ENCODE assay signal across 32 cellular contexts in genomic region chr2:121442889-121443288, GRCh38.
"Had no signal": no experiment of that assay in that cellular context is flagged by ENCODE, and none has a peak within 500 bp of the region (broad histone marks: within the 10 kb centered on the region; RNA-seq: fewer than 3 reads in every experiment).

No MANE protein-coding gene starts in this region.

- H3K79me2 ChIP-seq: parathyroid adenoma had no signal

- H3K9me3 Mint-ChIP-seq: immature natural killer cell; nephron; neural progenitor cell; stimulated activated naive B cell treated with anti-CD40 and anti-IgM and Interleukin-4, amounts not matched to agents 10 μg/mL and 1 μg/mL and 100 μg/mL, for 72 hours had no signal

- H3K27ac ChIP-seq: left lung, lower lobe of right lung, neural progenitor cell, neutrophil, parathyroid adenoma, right atrium auricular region, right lobe of liver, skin epidermis, stomach, testis, thyroid gland, transverse colon, upper lobe of left lung, vagina had no signal

- FAIRE-seq: islet of Langerhans, kidney had no signal

- H2AFZ ChIP-seq: neural progenitor cell, parathyroid adenoma had no signal

- H3K27me3 Mint-ChIP-seq: naive thymus-derived CD8-positive, alpha-beta T cell; progenitor cell of endocrine pancreas; stimulated activated naive B cell treated with anti-CD40 and anti-IgM and Interleukin-4, amounts not matched to agents 10 μg/mL and 1 μg/mL and 100 μg/mL, for 72 hours had no signal

- H3K9ac ChIP-seq: neural progenitor cell, parathyroid adenoma had no signal

- ATAC-seq: left colon; left lung; lower lobe of right lung; naive thymus-derived CD8-positive, alpha-beta T cell; right lobe of liver; stimulated activated naive B cell treated with anti-CD40 and anti-IgM and Interleukin-4, amounts not matched to agents 10 μg/mL and 1 μg/mL and 100 μg/mL, for 72 hours; stimulated activated naive CD8-positive, alpha-beta T cell treated with anti-CD3 and anti-CD28 coated beads, Interleukin-15, Interleukin-2, amounts not matched to agents 100 U/mL and 50 U/mL, for 24 hours had no signal

- H3K4me2 ChIP-seq: neural progenitor cell had no signal

- H3K27ac Mint-ChIP-seq: nephron; neural progenitor cell; progenitor cell of endocrine pancreas; stimulated activated naive B cell treated with anti-CD40 and anti-IgM and Interleukin-4, amounts not matched to agents 10 μg/mL and 1 μg/mL and 100 μg/mL, for 72 hours had no signal

- H3K27me3 ChIP-seq: left lung, neural progenitor cell, neutrophil, right atrium auricular region, right lobe of liver, stomach, testis, thyroid gland, transverse colon, upper lobe of left lung, vagina had no signal

- H3K4me1 ChIP-seq: left lung, lower lobe of right lung, neural progenitor cell, right atrium auricular region, right lobe of liver, stomach, testis, thyroid gland, transverse colon, upper lobe of left lung, vagina had no signal

- H3K4me3 Mint-ChIP-seq: immature natural killer cell; naive thymus-derived CD8-positive, alpha-beta T cell; nephron; neural progenitor cell; stimulated activated naive B cell treated with anti-CD40 and anti-IgM and Interleukin-4, amounts not matched to agents 10 μg/mL and 1 μg/mL and 100 μg/mL, for 72 hours had no signal

- H3K4me3 ChIP-seq: left lung, lower lobe of right lung, neural progenitor cell, right atrium auricular region, right lobe of liver, skin epidermis, stomach, testis, thyroid gland, transverse colon, upper lobe of left lung, vagina had no signal

- H3K9me3 ChIP-seq: left lung, lower lobe of right lung, neutrophil, right atrium auricular region, right lobe of liver, stomach, testis, thyroid gland, transverse colon, upper lobe of left lung, vagina had no signal

- DNase-seq: hypothalamus; immature natural killer cell; kidney; left colon; left lung; lower lobe of right lung; mammary epithelial cell; mesendoderm; midbrain; naive thymus-derived CD8-positive, alpha-beta T cell; occipital lobe; right lobe of liver; stimulated activated CD4-positive, alpha-beta T cell treated with anti-CD3 and anti-CD28 coated beads, Interleukin-12 subunit alpha, Interleukin-12 subunit beta, amount 100 ng/mL, for 4 hours; stimulated activated CD4-positive, alpha-beta T cell treated with anti-CD3 and anti-CD28 coated beads, Interleukin-15, amount 100 ng/mL, for 24 hours; stimulated activated CD4-positive, alpha-beta T cell treated with anti-CD3 and anti-CD28 coated beads, Interleukin-2, amount 100 ng/mL, for 24 hours; stimulated activated CD4-positive, alpha-beta T cell treated with anti-CD3 and anti-CD28 coated beads, Interleukin-4, amount 100 ng/mL, for 1 hour; stimulated activated naive B cell treated with anti-CD40 and anti-IgM and Interleukin-4, amounts not matched to agents 10 μg/mL and 1 μg/mL and 100 μg/mL, for 72 hours; stimulated activated naive CD8-positive, alpha-beta T cell treated with anti-CD3 and anti-CD28 coated beads, Interleukin-15, Interleukin-2, amounts not matched to agents 100 U/mL and 50 U/mL, for 24 hours; stomach; testis; thyroid gland; transverse colon; upper lobe of left lung had no signal

- H3K4me1 Mint-ChIP-seq: nephron; neural progenitor cell; stimulated activated naive B cell treated with anti-CD40 and anti-IgM and Interleukin-4, amounts not matched to agents 10 μg/mL and 1 μg/mL and 100 μg/mL, for 72 hours had no signal
